8 cellular contexts compared by ENCODE assay signal in the genomic region with DNA sequence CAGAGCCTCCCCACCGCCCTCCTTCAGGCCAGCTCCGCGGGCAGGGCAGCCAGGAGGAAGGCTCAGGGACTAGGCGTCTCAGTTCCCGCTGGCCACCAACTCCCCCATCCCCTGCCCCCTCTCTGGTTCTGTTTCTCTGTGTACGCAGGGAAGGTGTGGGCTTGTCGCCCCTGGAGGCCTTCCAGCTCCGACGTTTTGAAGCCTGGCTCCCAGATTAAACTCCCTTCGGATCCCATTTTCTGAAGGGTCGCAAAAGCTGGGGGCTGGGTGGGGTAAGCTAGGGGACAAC.
DNase-seq lines count a peak whose midpoint lies in the region; ATAC-seq and FAIRE-seq lines count a peak whose summit lies in the region.

No MANE protein-coding gene starts in this region.

- peak; percentile 8 for ATAC-seq in GM21786 (IDR thresholded peaks at IDR 0.05; ENCODE audit: unreplicated experiment)
- peak; percentile 18 for ATAC-seq in effector memory CD8-positive, alpha-beta T cell (replicated peaks)

- DNase-seq in EH (ENCODE audit: low read depth) (peak; percentile 36), NCI-H69 (lab: John Stamatoyannopoulos, UW) (peak; percentile 67), RCC 7860 (ENCODE audit: low spot score) (no peak), NCI-H345 (lab: John Stamatoyannopoulos, UW) (no peak), NK-92 (lab: John Stamatoyannopoulos, UW; ENCODE audit: unreplicated experiment) (no peak)
- no peak for DNase-seq in effector memory CD8-positive, alpha-beta T cell

- peak overlapping the region; percentile 85 for H3K27ac ChIP-seq in muscle layer of duodenum (ENCODE audit: low read length)

- H3K9me3 Mint-ChIP-seq in effector memory CD8-positive, alpha-beta T cell, result no peaks in the 10 kb centered on the region

- H3K36me3 Mint-ChIP-seq in effector memory CD8-positive, alpha-beta T cell (ENCODE audit: insufficient read depth), result peaks cover 15% of the 10 kb centered on the region

- peaks cover 12 to 27% of the 10 kb centered on the region in 2 donors for H3K4me1 ChIP-seq in muscle layer of duodenum (ENCODE audit: control insufficient read depth in 1 of 2, insufficient read depth in 2 of 2, low read length in 2 of 2)

- H3K4me3 ChIP-seq in muscle layer of duodenum (ENCODE audit: low read depth in 1 of 2, low read length in 2 of 2), result peak overlapping the region; percentile 91 to 95

- peak overlapping the region; percentile 93 to 96 for H3K4me3 Mint-ChIP-seq in effector memory CD8-positive, alpha-beta T cell

- no peaks in the 10 kb centered on the region for H3K9me3 ChIP-seq in muscle layer of duodenum (ENCODE audit: control insufficient read depth in 1 of 2, low read length in 2 of 2)

- peaks cover 0 to under 1% of the 10 kb centered on the region in 2 donors for H3K36me3 ChIP-seq in muscle layer of duodenum (ENCODE audit: control insufficient read depth in 1 of 2, insufficient read depth in 2 of 2, low read length in 2 of 2)

- peaks cover 25 to 37% of the 10 kb centered on the region in 2 donors for H3K4me1 Mint-ChIP-seq in effector memory CD8-positive, alpha-beta T cell (ENCODE audit: low read depth in 2 of 2)

- peak overlapping the region; percentile 90 to 97 for H3K27ac Mint-ChIP-seq in effector memory CD8-positive, alpha-beta T cell

- no peaks in the 10 kb centered on the region for H3K27me3 Mint-ChIP-seq in effector memory CD8-positive, alpha-beta T cell

- no peak for FAIRE-seq in RCC 7860 (lab: Jason Lieb, UNC)

- no peaks in the 10 kb centered on the region for H3K27me3 ChIP-seq in muscle layer of duodenum (ENCODE audit: low read depth, low read length)

Comparison
In these comparisons a context has a peak if more than half of its experiments do, and no peak if none do; other contexts are left out.
1. DNase-seq: peak in EH (single experiment) and NCI-H69 (single experiment); none in effector memory CD8-positive, alpha-beta T cell (0 of 3), RCC 7860 (single experiment), NCI-H345 (single experiment) and NK-92 (single experiment).